ENCODE assay signal across 1 cellular context in the genomic region with DNA sequence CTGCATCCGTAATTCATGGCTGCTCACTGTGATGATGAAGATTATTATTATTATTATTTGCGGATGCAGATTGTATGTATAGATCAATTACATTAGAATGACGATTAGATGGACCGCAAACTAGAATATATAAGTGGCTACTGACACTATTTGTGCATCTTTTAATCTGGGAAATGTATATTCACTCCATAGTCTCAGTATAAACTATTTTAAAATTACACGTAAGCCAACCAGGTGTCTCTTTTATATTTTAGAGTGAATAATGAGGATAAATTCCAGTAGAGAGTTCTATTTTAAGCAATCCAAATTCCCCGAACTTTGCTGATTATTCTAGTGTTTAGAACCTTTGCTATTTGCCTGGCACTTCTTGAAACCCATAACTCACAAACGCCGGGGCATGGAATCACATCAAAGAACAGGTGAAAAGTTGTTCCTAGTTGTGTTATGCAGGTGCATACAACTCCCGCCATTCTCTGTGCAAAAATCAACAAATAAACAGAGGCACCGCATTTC.
TF ChIP-seq lines count a peak whose summit lies in the region.

No MANE protein-coding gene starts in this region.

TF ChIP-seq in HepG2, 621 proteins besides CTCF, POLR2A, EP300 and RAD21 (continues in another document):
- TF ChIP-seq ZEB1 (IDR thresholded peaks at IDR 0.05; ENCODE audit: insufficient replicate concordance, low read depth) (peak; percentile 78), FOXP1 (IDR thresholded peaks at IDR 0.05) (peak; percentile 75; the same call in 1 of the 2 replicates), FOXP1 (CRISPR knock-in tag; IDR thresholded peaks at IDR 0.05) (peak; percentile 94), ZNF256 (CRISPR knock-in tag; conservative IDR thresholded peaks at IDR 0.05) (no peak), SAP130 (CRISPR knock-in tag; IDR thresholded peaks at IDR 0.05; ENCODE audit: low read depth) (peak; percentile 57; the same call in 1 of the 2 replicates), GABPB1 (CRISPR knock-in tag; IDR thresholded peaks at IDR 0.05) (no peak), ZNF75D (CRISPR knock-in tag; IDR thresholded peaks at IDR 0.05; ENCODE audit: borderline replicate concordance) (no peak), NFIC (IDR thresholded peaks at IDR 0.05; ENCODE audit: low read length) (0 out of 2 replicates have a peak, but pooled peaks have one; percentile 58), HOXD1 (CRISPR knock-in tag; IDR thresholded peaks at IDR 0.05) (no peak), ZNF678 (CRISPR knock-in tag; IDR thresholded peaks at IDR 0.05) (no peak), ZNF7 (CRISPR knock-in tag; IDR thresholded peaks at IDR 0.05) (no peak), ZNF496 (CRISPR knock-in tag; IDR thresholded peaks at IDR 0.05; ENCODE audit: insufficient replicate concordance) (no peak), ZNF546 (CRISPR knock-in tag; conservative IDR thresholded peaks at IDR 0.05) (no peak), SOX5 (CRISPR knock-in tag; IDR thresholded peaks at IDR 0.05; ENCODE audit: borderline replicate concordance) (0 out of 2 replicates have a peak, but pooled peaks have one; percentile 14), RBM22 (optimal IDR thresholded peaks at IDR 0.05; ENCODE audit: low read length) (no peak), IRF2 (CRISPR knock-in tag; IDR thresholded peaks at IDR 0.05) (no peak), PHF8 (CRISPR knock-in tag; IDR thresholded peaks at IDR 0.05) (peak; percentile 11; the same call in 1 of the 2 replicates), SETDB1 (CRISPR knock-in tag; IDR thresholded peaks at IDR 0.05; ENCODE audit: borderline replicate concordance) (no peak), SOX6 (IDR thresholded peaks at IDR 0.05) (no peak), SOX6 (CRISPR knock-in tag; IDR thresholded peaks at IDR 0.05) (no peak), ZNF792 (CRISPR knock-in tag; IDR thresholded peaks at IDR 0.05) (peak; percentile 45; the same call in 1 of the 2 replicates), TCF7L2 (IDR thresholded peaks at IDR 0.05; ENCODE audit: low read depth, low read length) (no peak), TCF12 (IDR thresholded peaks at IDR 0.05) (no peak), TCF12 (CRISPR knock-in tag; IDR thresholded peaks at IDR 0.05) (no peak), ZNF343 (CRISPR knock-in tag; IDR thresholded peaks at IDR 0.05) (no peak), FOXK1 (CRISPR knock-in tag; IDR thresholded peaks at IDR 0.05; ENCODE audit: borderline replicate concordance, low read depth) (no peak), ZNF605 (CRISPR knock-in tag; IDR thresholded peaks at IDR 0.05) (no peak), ZMYM2 (CRISPR knock-in tag; IDR thresholded peaks at IDR 0.05) (0 out of 2 replicates have a peak, but pooled peaks have one; percentile 11), FOXA1 (IDR thresholded peaks at IDR 0.05) (no peak), FOXA1 (CRISPR knock-in tag; IDR thresholded peaks at IDR 0.05) (peak; percentile 75; the same call in 1 of the 2 replicates), ZNF841 (CRISPR knock-in tag; IDR thresholded peaks at IDR 0.05; ENCODE audit: borderline replicate concordance) (no peak), NCOA1 (CRISPR knock-in tag; IDR thresholded peaks at IDR 0.05) (no peak), ZNF614 (CRISPR knock-in tag; IDR thresholded peaks at IDR 0.05; ENCODE audit: borderline replicate concordance) (0 out of 2 replicates have a peak, but pooled peaks have one; percentile 18), ZSCAN9 (CRISPR knock-in tag; IDR thresholded peaks at IDR 0.05; ENCODE audit: borderline replicate concordance) (no peak), CHD4 (IDR thresholded peaks at IDR 0.05; ENCODE audit: borderline replicate concordance, low read length) (no peak)
- TF ChIP-seq, protein P1, sequence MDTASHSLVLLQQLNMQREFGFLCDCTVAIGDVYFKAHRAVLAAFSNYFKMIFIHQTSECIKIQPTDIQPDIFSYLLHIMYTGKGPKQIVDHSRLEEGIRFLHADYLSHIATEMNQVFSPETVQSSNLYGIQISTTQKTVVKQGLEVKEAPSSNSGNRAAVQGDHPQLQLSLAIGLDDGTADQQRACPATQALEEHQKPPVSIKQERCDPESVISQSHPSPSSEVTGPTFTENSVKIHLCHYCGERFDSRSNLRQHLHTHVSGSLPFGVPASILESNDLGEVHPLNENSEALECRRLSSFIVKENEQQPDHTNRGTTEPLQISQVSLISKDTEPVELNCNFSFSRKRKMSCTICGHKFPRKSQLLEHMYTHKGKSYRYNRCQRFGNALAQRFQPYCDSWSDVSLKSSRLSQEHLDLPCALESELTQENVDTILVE (CRISPR knock-in tag; IDR thresholded peaks at IDR 0.05): 0 out of 2 replicates have a peak, but pooled peaks have one; percentile 2
- TF ChIP-seq, protein P2, sequence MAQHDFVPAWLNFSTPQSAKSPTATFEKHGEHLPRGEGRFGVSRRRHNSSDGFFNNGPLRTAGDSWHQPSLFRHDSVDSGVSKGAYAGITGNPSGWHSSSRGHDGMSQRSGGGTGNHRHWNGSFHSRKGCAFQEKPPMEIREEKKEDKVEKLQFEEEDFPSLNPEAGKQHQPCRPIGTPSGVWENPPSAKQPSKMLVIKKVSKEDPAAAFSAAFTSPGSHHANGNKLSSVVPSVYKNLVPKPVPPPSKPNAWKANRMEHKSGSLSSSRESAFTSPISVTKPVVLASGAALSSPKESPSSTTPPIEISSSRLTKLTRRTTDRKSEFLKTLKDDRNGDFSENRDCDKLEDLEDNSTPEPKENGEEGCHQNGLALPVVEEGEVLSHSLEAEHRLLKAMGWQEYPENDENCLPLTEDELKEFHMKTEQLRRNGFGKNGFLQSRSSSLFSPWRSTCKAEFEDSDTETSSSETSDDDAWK (CRISPR knock-in tag; IDR thresholded peaks at IDR 0.05): no peak
- TF ChIP-seq, protein P3, sequence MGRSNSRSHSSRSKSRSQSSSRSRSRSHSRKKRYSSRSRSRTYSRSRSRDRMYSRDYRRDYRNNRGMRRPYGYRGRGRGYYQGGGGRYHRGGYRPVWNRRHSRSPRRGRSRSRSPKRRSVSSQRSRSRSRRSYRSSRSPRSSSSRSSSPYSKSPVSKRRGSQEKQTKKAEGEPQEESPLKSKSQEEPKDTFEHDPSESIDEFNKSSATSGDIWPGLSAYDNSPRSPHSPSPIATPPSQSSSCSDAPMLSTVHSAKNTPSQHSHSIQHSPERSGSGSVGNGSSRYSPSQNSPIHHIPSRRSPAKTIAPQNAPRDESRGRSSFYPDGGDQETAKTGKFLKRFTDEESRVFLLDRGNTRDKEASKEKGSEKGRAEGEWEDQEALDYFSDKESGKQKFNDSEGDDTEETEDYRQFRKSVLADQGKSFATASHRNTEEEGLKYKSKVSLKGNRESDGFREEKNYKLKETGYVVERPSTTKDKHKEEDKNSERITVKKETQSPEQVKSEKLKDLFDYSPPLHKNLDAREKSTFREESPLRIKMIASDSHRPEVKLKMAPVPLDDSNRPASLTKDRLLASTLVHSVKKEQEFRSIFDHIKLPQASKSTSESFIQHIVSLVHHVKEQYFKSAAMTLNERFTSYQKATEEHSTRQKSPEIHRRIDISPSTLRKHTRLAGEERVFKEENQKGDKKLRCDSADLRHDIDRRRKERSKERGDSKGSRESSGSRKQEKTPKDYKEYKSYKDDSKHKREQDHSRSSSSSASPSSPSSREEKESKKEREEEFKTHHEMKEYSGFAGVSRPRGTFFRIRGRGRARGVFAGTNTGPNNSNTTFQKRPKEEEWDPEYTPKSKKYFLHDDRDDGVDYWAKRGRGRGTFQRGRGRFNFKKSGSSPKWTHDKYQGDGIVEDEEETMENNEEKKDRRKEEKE (IDR thresholded peaks at IDR 0.05): no peak
- TF ChIP-seq, protein P4, sequence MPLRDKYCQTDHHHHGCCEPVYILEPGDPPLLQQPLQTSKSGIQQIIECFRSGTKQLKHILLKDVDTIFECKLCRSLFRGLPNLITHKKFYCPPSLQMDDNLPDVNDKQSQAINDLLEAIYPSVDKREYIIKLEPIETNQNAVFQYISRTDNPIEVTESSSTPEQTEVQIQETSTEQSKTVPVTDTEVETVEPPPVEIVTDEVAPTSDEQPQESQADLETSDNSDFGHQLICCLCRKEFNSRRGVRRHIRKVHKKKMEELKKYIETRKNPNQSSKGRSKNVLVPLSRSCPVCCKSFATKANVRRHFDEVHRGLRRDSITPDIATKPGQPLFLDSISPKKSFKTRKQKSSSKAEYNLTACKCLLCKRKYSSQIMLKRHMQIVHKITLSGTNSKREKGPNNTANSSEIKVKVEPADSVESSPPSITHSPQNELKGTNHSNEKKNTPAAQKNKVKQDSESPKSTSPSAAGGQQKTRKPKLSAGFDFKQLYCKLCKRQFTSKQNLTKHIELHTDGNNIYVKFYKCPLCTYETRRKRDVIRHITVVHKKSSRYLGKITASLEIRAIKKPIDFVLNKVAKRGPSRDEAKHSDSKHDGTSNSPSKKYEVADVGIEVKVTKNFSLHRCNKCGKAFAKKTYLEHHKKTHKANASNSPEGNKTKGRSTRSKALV (CRISPR knock-in tag; IDR thresholded peaks at IDR 0.05): no peak
- TF ChIP-seq, protein P5, sequence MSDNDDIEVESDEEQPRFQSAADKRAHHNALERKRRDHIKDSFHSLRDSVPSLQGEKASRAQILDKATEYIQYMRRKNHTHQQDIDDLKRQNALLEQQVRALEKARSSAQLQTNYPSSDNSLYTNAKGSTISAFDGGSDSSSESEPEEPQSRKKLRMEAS (IDR thresholded peaks at IDR 0.05): no peak; the same call in 1 of the 2 replicates
- TF ChIP-seq, protein P6, sequence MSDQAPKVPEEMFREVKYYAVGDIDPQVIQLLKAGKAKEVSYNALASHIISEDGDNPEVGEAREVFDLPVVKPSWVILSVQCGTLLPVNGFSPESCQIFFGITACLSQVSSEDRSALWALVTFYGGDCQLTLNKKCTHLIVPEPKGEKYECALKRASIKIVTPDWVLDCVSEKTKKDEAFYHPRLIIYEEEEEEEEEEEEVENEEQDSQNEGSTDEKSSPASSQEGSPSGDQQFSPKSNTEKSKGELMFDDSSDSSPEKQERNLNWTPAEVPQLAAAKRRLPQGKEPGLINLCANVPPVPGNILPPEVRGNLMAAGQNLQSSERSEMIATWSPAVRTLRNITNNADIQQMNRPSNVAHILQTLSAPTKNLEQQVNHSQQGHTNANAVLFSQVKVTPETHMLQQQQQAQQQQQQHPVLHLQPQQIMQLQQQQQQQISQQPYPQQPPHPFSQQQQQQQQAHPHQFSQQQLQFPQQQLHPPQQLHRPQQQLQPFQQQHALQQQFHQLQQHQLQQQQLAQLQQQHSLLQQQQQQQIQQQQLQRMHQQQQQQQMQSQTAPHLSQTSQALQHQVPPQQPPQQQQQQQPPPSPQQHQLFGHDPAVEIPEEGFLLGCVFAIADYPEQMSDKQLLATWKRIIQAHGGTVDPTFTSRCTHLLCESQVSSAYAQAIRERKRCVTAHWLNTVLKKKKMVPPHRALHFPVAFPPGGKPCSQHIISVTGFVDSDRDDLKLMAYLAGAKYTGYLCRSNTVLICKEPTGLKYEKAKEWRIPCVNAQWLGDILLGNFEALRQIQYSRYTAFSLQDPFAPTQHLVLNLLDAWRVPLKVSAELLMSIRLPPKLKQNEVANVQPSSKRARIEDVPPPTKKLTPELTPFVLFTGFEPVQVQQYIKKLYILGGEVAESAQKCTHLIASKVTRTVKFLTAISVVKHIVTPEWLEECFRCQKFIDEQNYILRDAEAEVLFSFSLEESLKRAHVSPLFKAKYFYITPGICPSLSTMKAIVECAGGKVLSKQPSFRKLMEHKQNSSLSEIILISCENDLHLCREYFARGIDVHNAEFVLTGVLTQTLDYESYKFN (CRISPR knock-in tag; conservative IDR thresholded peaks at IDR 0.05): no peak
- TF ChIP-seq, protein P7, sequence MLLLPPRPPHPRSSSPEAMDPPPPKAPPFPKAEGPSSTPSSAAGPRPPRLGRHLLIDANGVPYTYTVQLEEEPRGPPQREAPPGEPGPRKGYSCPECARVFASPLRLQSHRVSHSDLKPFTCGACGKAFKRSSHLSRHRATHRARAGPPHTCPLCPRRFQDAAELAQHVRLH (CRISPR knock-in tag; IDR thresholded peaks at IDR 0.05; ENCODE audit: borderline replicate concordance, low read depth): no peak
- TF ChIP-seq, protein P8, sequence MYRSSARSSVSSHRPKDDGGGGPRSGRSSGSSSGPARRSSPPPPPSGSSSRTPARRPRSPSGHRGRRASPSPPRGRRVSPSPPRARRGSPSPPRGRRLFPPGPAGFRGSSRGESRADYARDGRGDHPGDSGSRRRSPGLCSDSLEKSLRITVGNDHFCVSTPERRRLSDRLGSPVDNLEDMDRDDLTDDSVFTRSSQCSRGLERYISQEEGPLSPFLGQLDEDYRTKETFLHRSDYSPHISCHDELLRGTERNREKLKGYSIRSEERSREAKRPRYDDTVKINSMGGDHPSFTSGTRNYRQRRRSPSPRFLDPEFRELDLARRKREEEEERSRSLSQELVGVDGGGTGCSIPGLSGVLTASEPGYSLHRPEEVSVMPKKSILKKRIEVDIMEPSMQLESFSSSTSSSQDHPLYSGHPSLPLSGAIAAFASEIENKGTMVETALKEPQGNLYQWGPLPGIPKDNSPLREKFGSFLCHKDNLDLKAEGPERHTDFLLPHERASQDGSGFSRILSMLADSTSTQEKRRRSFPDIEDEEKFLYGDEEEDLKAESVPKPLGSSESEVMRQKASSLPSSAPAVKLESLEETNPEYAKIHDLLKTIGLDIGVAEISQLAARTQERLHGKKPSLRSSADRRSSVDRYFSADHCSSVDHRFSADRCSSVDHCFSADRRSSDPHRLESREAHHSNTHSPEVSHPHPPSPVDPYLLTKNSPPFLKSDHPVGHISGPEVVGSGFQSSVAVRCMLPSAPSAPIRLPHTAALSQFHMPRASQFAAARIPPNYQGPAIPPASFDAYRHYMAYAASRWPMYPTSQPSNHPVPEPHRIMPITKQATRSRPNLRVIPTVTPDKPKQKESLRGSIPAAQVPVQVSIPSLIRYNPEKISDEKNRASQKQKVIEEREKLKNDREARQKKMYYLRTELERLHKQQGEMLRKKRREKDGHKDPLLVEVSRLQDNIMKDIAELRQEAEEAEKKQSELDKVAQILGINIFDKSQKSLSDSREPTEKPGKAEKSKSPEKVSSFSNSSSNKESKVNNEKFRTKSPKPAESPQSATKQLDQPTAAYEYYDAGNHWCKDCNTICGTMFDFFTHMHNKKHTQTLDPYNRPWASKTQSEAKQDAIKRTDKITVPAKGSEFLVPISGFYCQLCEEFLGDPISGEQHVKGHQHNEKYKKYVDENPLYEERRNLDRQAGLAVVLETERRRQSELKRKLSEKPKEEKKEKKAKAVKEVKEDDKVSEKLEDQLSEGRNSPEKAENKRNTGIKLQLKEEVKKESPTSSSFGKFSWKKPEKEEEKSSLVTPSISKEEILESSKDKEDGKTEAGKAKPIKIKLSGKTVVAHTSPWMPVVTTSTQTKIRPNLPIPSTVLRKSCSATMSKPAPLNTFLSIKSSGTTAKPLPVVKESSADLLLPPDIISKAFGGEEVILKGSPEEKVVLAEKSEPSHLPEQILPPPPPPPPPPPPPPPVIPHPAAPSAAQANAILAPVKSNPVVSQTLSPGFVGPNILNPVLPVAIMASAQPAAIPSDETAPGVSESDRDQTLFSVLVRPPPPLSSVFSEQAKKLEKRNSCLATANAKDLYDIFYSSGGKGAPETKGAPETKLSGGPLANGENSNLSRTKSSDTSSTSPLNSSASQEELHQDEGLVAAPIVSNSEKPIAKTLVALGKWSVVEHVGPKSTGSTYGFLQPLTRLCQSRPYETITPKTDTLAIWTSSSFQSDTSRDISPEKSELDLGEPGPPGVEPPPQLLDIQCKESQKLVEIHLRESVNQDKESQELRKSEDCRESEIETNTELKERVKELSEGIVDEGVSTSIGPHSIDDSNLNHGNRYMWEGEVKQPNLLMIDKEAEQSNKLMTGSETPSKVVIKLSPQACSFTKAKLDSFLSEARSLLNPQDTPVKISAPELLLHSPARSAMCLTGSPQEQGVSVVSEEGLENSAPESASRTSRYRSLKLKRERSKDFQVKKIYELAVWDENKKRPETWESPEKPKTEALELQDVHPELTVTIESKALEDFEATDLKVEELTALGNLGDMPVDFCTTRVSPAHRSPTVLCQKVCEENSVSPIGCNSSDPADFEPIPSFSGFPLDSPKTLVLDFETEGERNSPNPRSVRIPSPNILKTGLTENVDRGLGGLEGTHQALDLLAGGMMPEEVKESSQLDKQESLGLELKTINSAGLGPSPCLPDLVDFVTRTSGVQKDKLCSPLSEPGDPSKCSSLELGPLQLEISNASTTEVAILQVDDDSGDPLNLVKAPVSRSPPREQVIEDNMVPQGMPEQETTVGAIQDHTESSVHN (CRISPR knock-in tag; IDR thresholded peaks at IDR 0.05): no peak
